Comparison of ENCODE assay signal across 1 cellular context in the genomic region with DNA sequence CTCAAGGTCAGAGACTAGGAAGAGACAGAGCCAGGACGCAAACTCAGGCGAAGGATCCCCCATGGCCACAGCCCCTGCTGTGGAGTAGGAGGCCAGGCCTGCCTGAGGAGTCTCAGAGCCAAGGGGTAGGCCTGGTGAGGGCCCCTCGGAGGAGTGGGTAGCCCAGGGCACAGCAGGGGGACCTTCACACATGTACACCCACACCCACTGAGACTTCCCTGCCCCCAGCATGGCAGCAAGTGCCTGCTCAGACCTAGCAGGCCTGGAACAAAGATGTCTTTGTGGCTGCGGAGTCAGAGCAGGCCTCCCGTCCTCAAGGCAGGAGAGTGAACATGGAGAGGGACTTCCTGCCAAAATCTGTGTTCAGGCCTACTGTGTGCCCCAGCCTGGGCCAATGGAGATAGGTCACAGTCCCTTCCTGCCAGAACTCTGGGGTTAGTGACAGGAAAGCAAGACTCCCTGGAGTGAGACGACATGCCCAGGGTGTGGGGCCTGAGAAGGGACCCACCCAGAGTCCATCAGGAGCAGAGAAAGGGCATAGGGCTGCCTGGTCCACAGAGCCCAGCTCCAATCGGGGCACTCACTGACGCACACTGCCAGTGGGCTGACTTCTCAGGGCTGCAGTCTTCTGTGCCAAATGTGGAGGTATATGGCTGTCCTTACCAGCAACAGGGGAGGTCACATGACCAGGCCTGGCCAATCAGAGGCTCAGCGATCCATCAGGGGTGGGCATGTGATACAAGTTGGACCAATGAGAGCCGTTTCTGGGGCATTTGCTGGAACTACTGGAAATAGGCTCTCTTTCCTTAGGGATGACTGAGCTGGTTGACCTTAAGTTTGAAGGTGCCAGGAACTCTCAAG.
TF ChIP-seq lines count a peak whose summit lies in the region.

No MANE protein-coding gene starts in this region.

TF ChIP-seq in H1, 55 proteins besides CTCF, POLR2A, EP300 and RAD21:
- TF ChIP-seq, protein P1, sequence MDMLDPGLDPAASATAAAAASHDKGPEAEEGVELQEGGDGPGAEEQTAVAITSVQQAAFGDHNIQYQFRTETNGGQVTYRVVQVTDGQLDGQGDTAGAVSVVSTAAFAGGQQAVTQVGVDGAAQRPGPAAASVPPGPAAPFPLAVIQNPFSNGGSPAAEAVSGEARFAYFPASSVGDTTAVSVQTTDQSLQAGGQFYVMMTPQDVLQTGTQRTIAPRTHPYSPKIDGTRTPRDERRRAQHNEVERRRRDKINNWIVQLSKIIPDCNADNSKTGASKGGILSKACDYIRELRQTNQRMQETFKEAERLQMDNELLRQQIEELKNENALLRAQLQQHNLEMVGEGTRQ (IDR thresholded peaks at IDR 0.05; ENCODE audit: low read length), result peak; percentile 81
- TF ChIP-seq, protein P2, sequence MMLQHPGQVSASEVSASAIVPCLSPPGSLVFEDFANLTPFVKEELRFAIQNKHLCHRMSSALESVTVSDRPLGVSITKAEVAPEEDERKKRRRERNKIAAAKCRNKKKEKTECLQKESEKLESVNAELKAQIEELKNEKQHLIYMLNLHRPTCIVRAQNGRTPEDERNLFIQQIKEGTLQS (IDR thresholded peaks at IDR 0.05; ENCODE audit: insufficient read depth, low read depth, low read length), result peak; percentile 61
- no peak for TF ChIP-seq BCL11A (IDR thresholded peaks at IDR 0.05; ENCODE audit: low read depth in 2 of 2, low read length in 2 of 2)
TF ChIP-seq in H1: peak in this region for 2.
